Comparison of ENCODE assay signal across 8 cellular contexts in the genomic region with DNA sequence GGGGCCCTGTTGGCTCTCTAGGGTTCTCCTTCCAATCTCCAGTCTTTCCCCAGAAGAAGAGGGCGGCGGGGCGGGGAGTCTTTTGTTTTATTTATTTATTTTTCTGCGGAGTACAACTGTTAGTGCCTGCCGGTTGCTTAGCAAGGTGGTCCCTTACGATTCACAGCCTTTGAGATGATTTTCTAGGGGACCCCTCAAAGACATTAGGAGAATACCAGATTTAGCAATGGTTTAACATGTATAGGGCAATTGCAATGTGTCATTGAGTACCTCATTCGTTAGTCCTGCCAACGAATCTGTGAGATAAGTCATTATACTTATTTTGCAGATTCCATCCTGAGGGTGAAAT. TPM values are rescaled to one million over a fixed set of nuclear protein-coding genes. Genes with fewer than 3 reads are reported as not detected.
A peak's percentile ranks its signal among the peaks of the same experiment; 100 is the strongest.
DNase-seq lines count a peak whose midpoint lies in the region; ATAC-seq and TF ChIP-seq lines count a peak whose summit lies in the region.

No MANE protein-coding gene starts in this region.

- no peaks in the 10 kb centered on the region for H3K27me3 Mint-ChIP-seq in stimulated activated naive CD8-positive, alpha-beta T cell treated with anti-CD3 and anti-CD28 coated beads, Interleukin-15, Interleukin-2, amounts not matched to agents 100 ng/mL and 50 ng/mL, for 24 hours
- H3K27me3 Mint-ChIP-seq in mesothelial cell of epicardium (ENCODE audit: low read depth): peaks cover 6% of the 10 kb centered on the region

- no peak for ATAC-seq in stimulated activated naive CD8-positive, alpha-beta T cell treated with anti-CD3 and anti-CD28 coated beads, Interleukin-15, Interleukin-2, amounts not matched to agents 100 U/mL and 50 U/mL, for 24 hours
- no peak for ATAC-seq in aorta (ENCODE audit: low FRiP score)
- no peak for ATAC-seq in HG02884 (IDR thresholded peaks at IDR 0.05; ENCODE audit: unreplicated experiment)
- no peak for ATAC-seq in GM21825 (IDR thresholded peaks at IDR 0.05; ENCODE audit: unreplicated experiment)

- peaks cover 0 to 3% of the 10 kb centered on the region in 2 donors for H3K36me3 ChIP-seq in aorta (ENCODE audit: control insufficient read depth in 1 of 2, insufficient read depth in 2 of 2, low read length in 1 of 2)

- peaks cover 18% of the 10 kb centered on the region for H3K4me1 Mint-ChIP-seq in stimulated activated naive CD8-positive, alpha-beta T cell treated with anti-CD3 and anti-CD28 coated beads, Interleukin-15, Interleukin-2, amounts not matched to agents 100 ng/mL and 50 ng/mL, for 24 hours (ENCODE audit: low read depth)
- H3K4me1 Mint-ChIP-seq in mesothelial cell of epicardium: peaks cover 11% of the 10 kb centered on the region

- H3K27ac Mint-ChIP-seq in stimulated activated naive CD8-positive, alpha-beta T cell treated with anti-CD3 and anti-CD28 coated beads, Interleukin-15, Interleukin-2, amounts not matched to agents 100 ng/mL and 50 ng/mL, for 24 hours: peak overlapping the region; percentile 89
- H3K27ac Mint-ChIP-seq in mesothelial cell of epicardium: peak overlapping the region; percentile 95

- intact Hi-C loops in aorta (cut with DNase I): loop anchor here in 1 of 2 donors (2.0 kb wide), 1 partner anchor 56 kb away; the partner anchor contains the start of gene STX3

- peaks cover 5% of the 10 kb centered on the region for H3K9me3 Mint-ChIP-seq in stimulated activated naive CD8-positive, alpha-beta T cell treated with anti-CD3 and anti-CD28 coated beads, Interleukin-15, Interleukin-2, amounts not matched to agents 100 ng/mL and 50 ng/mL, for 24 hours
- H3K9me3 Mint-ChIP-seq in mesothelial cell of epicardium: peaks cover 4% of the 10 kb centered on the region

- peak overlapping the region in 1 of 2 donors; percentile 12 for H3K27ac ChIP-seq in aorta (ENCODE audit: low read depth in 1 of 2, low read length in 2 of 2)

- no peaks in the 10 kb centered on the region for H3K4me1 ChIP-seq in aorta (ENCODE audit: control insufficient read depth in 1 of 2, insufficient read depth in 2 of 2, low read length in 2 of 2)

- peak overlapping the region; percentile 94 for H3K4me3 Mint-ChIP-seq in stimulated activated naive CD8-positive, alpha-beta T cell treated with anti-CD3 and anti-CD28 coated beads, Interleukin-15, Interleukin-2, amounts not matched to agents 100 ng/mL and 50 ng/mL, for 24 hours
- peak overlapping the region; percentile 92 for H3K4me3 Mint-ChIP-seq in mesothelial cell of epicardium

- no peaks in the 10 kb centered on the region for H3K27me3 ChIP-seq in aorta (ENCODE audit: control insufficient read depth in 1 of 2, insufficient read depth in 2 of 2, low read length in 1 of 2)

- H3K9me3 ChIP-seq in aorta (ENCODE audit: control insufficient read depth, low read length): no peaks in the 10 kb centered on the region

- DNase-seq in stimulated activated naive CD8-positive, alpha-beta T cell treated with anti-CD3 and anti-CD28 coated beads, Interleukin-15, Interleukin-2, amounts not matched to agents 100 U/mL and 50 U/mL, for 24 hours: no peak
- DNase-seq in astrocyte of the spinal cord (ENCODE audit: low read depth, low spot score): no peak
- DNase-seq in mesothelial cell of epicardium (ENCODE audit: low spot score in 2 of 2, unreplicated experiment in 2 of 2): no peak
- no peak for DNase-seq in aorta
- DNase-seq in NCI-H1930 (lab: John Stamatoyannopoulos, UW): no peak

- in situ Hi-C loops in astrocyte of the spinal cord (cut with HindIII; ENCODE audit: low sequenced_read_pairs): no loop called here

- peaks cover 20% of the 10 kb centered on the region for H3K36me3 Mint-ChIP-seq in stimulated activated naive CD8-positive, alpha-beta T cell treated with anti-CD3 and anti-CD28 coated beads, Interleukin-15, Interleukin-2, amounts not matched to agents 100 ng/mL and 50 ng/mL, for 24 hours (ENCODE audit: low read depth)
- peaks cover 7% of the 10 kb centered on the region for H3K36me3 Mint-ChIP-seq in mesothelial cell of epicardium

- WGBS in aorta, 2 donors: 9 to 10% methylated on average over 8 of the region's 8 CpGs

- TF ChIP-seq CTCF in astrocyte of the spinal cord (IDR thresholded peaks at IDR 0.05; ENCODE audit: low read depth, low read length) (no peak), mesothelial cell of epicardium (IDR thresholded peaks at IDR 0.05; ENCODE audit: unreplicated experiment) (no peak)

- H3K4me3 ChIP-seq in astrocyte of the spinal cord (ENCODE audit: low read depth, low read length) (peak overlapping the region; percentile 100), aorta (ENCODE audit: low read length in 2 of 2) (peak overlapping the region; percentile 70 to 96)

RNA-seq across cellular contexts. Expression of gene MRPL16, which starts 0.3 kb away (rescaled TPM):
- total RNA-seq in mesothelial cell of epicardium: 34.3 to 42.3 TPM (median 37.2 TPM) in 3 replicates
- 10 to 100 TPM; 25.3 to 29.1 TPM for total RNA-seq in aorta
- 10 to 100 TPM; 25.0 to 46.5 TPM for polyA plus RNA-seq in aorta

RNA-seq across cellular contexts. Expression of gene CBLIF, which starts 34.4 kb away (rescaled TPM):
- total RNA-seq in mesothelial cell of epicardium (not detected in 3 replicates), aorta (not detected)
- under 1 TPM in 1 of 2 donors, not detected in 1; 0.05 TPM for polyA plus RNA-seq in aorta

RNA-seq across cellular contexts. Expression of gene TCN1, which starts 55.4 kb away (rescaled TPM):
- total RNA-seq in mesothelial cell of epicardium (not detected in 3 replicates), aorta (not detected)
- not detected for polyA plus RNA-seq in aorta

RNA-seq across cellular contexts. Expression of gene STX3, which starts 55.7 kb away (rescaled TPM):
- total RNA-seq in mesothelial cell of epicardium (19.0 to 24.2 TPM (median 21.1 TPM) in 3 replicates), aorta (10 to 100 TPM; 22.5 to 23.2 TPM)
- 10 to 100 TPM; 12.7 to 21.0 TPM for polyA plus RNA-seq in aorta
